Comparison of ENCODE assay signal across 16 cellular contexts in genomic region chr12:50275545-50275944, GRCh38. TPM values are rescaled to one million over a fixed set of nuclear protein-coding genes. Genes with fewer than 3 reads are reported as not detected.
DNase-seq lines count a peak whose midpoint lies in the region; ATAC-seq and TF ChIP-seq lines count a peak whose summit lies in the region.
"Had no signal": no experiment of that assay in that cellular context is flagged by ENCODE, and none has a peak within 500 bp of the region (broad histone marks: within the 10 kb centered on the region; RNA-seq: fewer than 3 reads in every experiment).

No MANE protein-coding gene starts in this region.

- H3K4me3 ChIP-seq in RWPE2 (ENCODE audit: severe bottlenecking) (no peak overlapping the region), esophagus squamous epithelium (no peak overlapping the region), mucosa of rectum (ENCODE audit: low read length in 2 of 2) (peak overlapping the region; percentile 13 to 15), MG63 (no peak overlapping the region)
- H3K4me3 ChIP-seq: SK-N-MC had no signal

- ATAC-seq in RWPE2 (ENCODE audit: low read depth) = peak; percentile 62; the same call in 2 of the 3 replicates

- H3K36me3 ChIP-seq in RWPE2 (ENCODE audit: low read depth) = peaks cover 6% of the 10 kb centered on the region; the same call in 1 of the 2 replicates
- H3K36me3 ChIP-seq in esophagus squamous epithelium = no peaks in the 10 kb centered on the region
- peaks cover 2 to 4% of the 10 kb centered on the region in 2 donors for H3K36me3 ChIP-seq in mucosa of rectum (ENCODE audit: control insufficient read depth in 2 of 2, insufficient read depth in 2 of 2, low read length in 2 of 2)
- no peaks in the 10 kb centered on the region for H3K36me3 ChIP-seq in MG63

- H3K4me1 ChIP-seq in RWPE2 (ENCODE audit: insufficient read depth, poor library complexity, severe bottlenecking) (peaks cover 39% of the 10 kb centered on the region), esophagus squamous epithelium (peaks cover 0 to 61% (median 24%) of the 10 kb centered on the region in 3 donors), mucosa of rectum (ENCODE audit: control insufficient read depth in 2 of 2, insufficient read depth in 2 of 2, low read length in 2 of 2) (peaks cover 23 to 52% of the 10 kb centered on the region in 2 donors)

- H3K9me3 ChIP-seq in RWPE2 (ENCODE audit: severe bottlenecking) = no peaks in the 10 kb centered on the region
- no peaks in the 10 kb centered on the region for H3K9me3 ChIP-seq in esophagus squamous epithelium
- no peaks in the 10 kb centered on the region for H3K9me3 ChIP-seq in mucosa of rectum (ENCODE audit: control insufficient read depth in 2 of 2, low read length in 2 of 2)
- no peaks in the 10 kb centered on the region for H3K9me3 ChIP-seq in MG63

- DNase-seq in A172 (ENCODE audit: low spot score) = peak; percentile 30
- no peak for DNase-seq in RWPE2 (ENCODE audit: low spot score)
- DNase-seq in esophagus squamous epithelium (lab: John Stamatoyannopoulos, UW) = no peak
- no peak for DNase-seq in NCI-H1105 (lab: John Stamatoyannopoulos, UW)
- no peak for DNase-seq in MG63
- no peak for DNase-seq in AG20443 (ENCODE audit: low spot score)
- DNase-seq in islet precursor cell = no peak
- DNase-seq: activated naive CD4-positive, alpha-beta T cell treated with anti-CD3 and anti-CD28 coated beads, Interleukin-2, amount 10 ng/mL, durations not matched to agents 7 days and 5 days; DMS79; effector CD8-positive, alpha-beta T cell; MM.1S; NCI-H524 treated with DMSO at 0.1 percent for 48 hours; occipital lobe; stimulated activated CD4-positive, alpha-beta T cell treated with anti-CD3 and anti-CD28 coated beads, Interleukin-4, amount 100 ng/mL, for 4 hours had no signal

- H3K27ac ChIP-seq in RWPE2 (ENCODE audit: poor library complexity, severe bottlenecking) (peak overlapping the region; percentile 17), esophagus squamous epithelium (peak overlapping the region; percentile 40 to 61 (median 58)), mucosa of rectum (ENCODE audit: low read depth in 2 of 2, low read length in 2 of 2) (peak overlapping the region; percentile 88 to 91)
- H3K27ac ChIP-seq: SK-N-MC had no signal

- TF ChIP-seq CTCF in RWPE2 (IDR thresholded peaks at IDR 0.05; ENCODE audit: poor library complexity, severe bottlenecking) (no peak), esophagus squamous epithelium (IDR thresholded peaks at IDR 0.05) (no peak)

- intact Hi-C loops in esophagus squamous epithelium (cut with DNase I) = no loop called here

- WGBS in esophagus squamous epithelium, 2 donors = 16 to 21% methylated on average over 1 of the region's 1 CpG

- peak overlapping the region in 1 of 2 donors; percentile 50 for H3K9ac ChIP-seq in mucosa of rectum (ENCODE audit: low read depth in 1 of 2, low read length in 2 of 2)

- no peak for TF ChIP-seq POLR2A in esophagus squamous epithelium (IDR thresholded peaks at IDR 0.05)

- H3K27me3 ChIP-seq in RWPE2 (ENCODE audit: insufficient read depth, poor library complexity, severe bottlenecking) = no peaks in the 10 kb centered on the region
- H3K27me3 ChIP-seq in esophagus squamous epithelium = no peaks in the 10 kb centered on the region
- no peaks in the 10 kb centered on the region for H3K27me3 ChIP-seq in mucosa of rectum (ENCODE audit: control insufficient read depth in 2 of 2, insufficient read depth in 2 of 2, low read length in 2 of 2)
- H3K27me3 ChIP-seq in MG63 = no peaks in the 10 kb centered on the region

RNA-seq across cellular contexts. Expression of gene LIMA1, which starts 7.8 kb away (rescaled TPM):
- 108 and 109 TPM in 2 replicates for total RNA-seq in A172 (2014; rRNA removed; shearing (Covaris generic))
- 10 to 100 TPM; 48.0 to 70.0 (median 62.7) TPM for total RNA-seq in esophagus squamous epithelium
- 116 and 240 TPM in 2 replicates for total RNA-seq in MG63 (2014; rRNA removed; shearing (Covaris generic); ENCODE audit: low replicate concordance)

Comparison
In these comparisons a context has a peak if more than half of its experiments do, and no peak if none do; other contexts are left out.
1. H3K27ac ChIP-seq: peak in every context shown above with its lines; median percentile 90 in mucosa of rectum; 58 in esophagus squamous epithelium; 17 in RWPE2.
2. H3K4me3 ChIP-seq: peak in mucosa of rectum (2 of 2); none in RWPE2 (single experiment), esophagus squamous epithelium (0 of 4) and MG63 (single experiment).